In genomic region chr21:42109873-42110525, GRCh38 we compare ENCODE assay signal across 28 cellular contexts. TPM values are rescaled to one million over a fixed set of nuclear protein-coding genes. Genes with fewer than 3 reads are reported as not detected.
"Had no signal": no experiment of that assay in that cellular context is flagged by ENCODE, and none has a peak within 500 bp of the region (broad histone marks: within the 10 kb centered on the region; RNA-seq: fewer than 3 reads in every experiment).

No MANE protein-coding gene starts in this region.

- ATAC-seq: left colon; left lung; lower lobe of right lung; naive thymus-derived CD8-positive, alpha-beta T cell; right lobe of liver; stimulated activated naive B cell treated with anti-CD40 and anti-IgM and Interleukin-4, amounts not matched to agents 10 μg/mL and 1 μg/mL and 100 μg/mL, for 72 hours; stimulated activated naive CD8-positive, alpha-beta T cell treated with anti-CD3 and anti-CD28 coated beads, Interleukin-15, Interleukin-2, amounts not matched to agents 100 U/mL and 50 U/mL, for 24 hours had no signal

- H3K36me3 ChIP-seq: left lung, lower lobe of right lung, neutrophil, ovary, right atrium auricular region, right lobe of liver, stomach, thyroid gland, transverse colon, upper lobe of left lung had no signal

- H3K27me3 ChIP-seq: left lung, ovary, right atrium auricular region, right lobe of liver, testis, thyroid gland, transverse colon, upper lobe of left lung had no signal

- H3K4me2 ChIP-seq: smooth muscle cell had no signal

- H3K27ac ChIP-seq: left lung, lower lobe of right lung, neutrophil, ovary, right atrium auricular region, right lobe of liver, stomach, testis, thyroid gland, transverse colon had no signal

- H3K9me3 ChIP-seq: left lung, lower lobe of right lung, neutrophil, ovary, right atrium auricular region, right lobe of liver, stomach, testis, thyroid gland, transverse colon, upper lobe of left lung had no signal

- H3K4me3 ChIP-seq: left lung, lower lobe of right lung, ovary, right atrium auricular region, right lobe of liver, smooth muscle cell, stomach, testis, thyroid gland, transverse colon, upper lobe of left lung had no signal

- H3K4me1 ChIP-seq: testis had no signal

- DNase-seq: hippocampal formation; left colon; lower lobe of right lung; mammary epithelial cell; mesenchymal stem cell; occipital lobe; ovary; right lobe of liver; stimulated activated CD4-positive, alpha-beta T cell treated with anti-CD3 and anti-CD28 coated beads, Interleukin-1b, Interleukin-23, amount 100 ng/mL, for 48 hours; stimulated activated CD4-positive, alpha-beta T cell treated with anti-CD3 and anti-CD28 coated beads, Interleukin-2, amount 100 ng/mL, for 48 hours; stimulated activated naive B cell treated with anti-CD40 and anti-IgM and Interleukin-4, amounts not matched to agents 10 μg/mL and 1 μg/mL and 100 μg/mL, for 72 hours; stimulated activated naive CD8-positive, alpha-beta T cell treated with anti-CD3 and anti-CD28 coated beads, Interleukin-15, Interleukin-2, amounts not matched to agents 100 U/mL and 50 U/mL, for 24 hours; stomach; testis; thyroid gland; transverse colon; upper lobe of left lung had no signal

RNA-seq across cellular contexts. Expression of gene UMODL1, which starts 38.9 kb away (rescaled TPM):
- total RNA-seq: mucosa of gallbladder, neural crest cell, occipital lobe, pulmonary artery endothelial cell, renal cortical epithelial cell, right atrium auricular region, skeletal muscle tissue, smooth muscle cell, thyroid gland, urinary bladder had no signal
- polyA plus RNA-seq: mammary epithelial cell, stomach, urinary bladder had no signal
